Comparison of ENCODE assay signal across 11 cellular contexts in the genomic region with DNA sequence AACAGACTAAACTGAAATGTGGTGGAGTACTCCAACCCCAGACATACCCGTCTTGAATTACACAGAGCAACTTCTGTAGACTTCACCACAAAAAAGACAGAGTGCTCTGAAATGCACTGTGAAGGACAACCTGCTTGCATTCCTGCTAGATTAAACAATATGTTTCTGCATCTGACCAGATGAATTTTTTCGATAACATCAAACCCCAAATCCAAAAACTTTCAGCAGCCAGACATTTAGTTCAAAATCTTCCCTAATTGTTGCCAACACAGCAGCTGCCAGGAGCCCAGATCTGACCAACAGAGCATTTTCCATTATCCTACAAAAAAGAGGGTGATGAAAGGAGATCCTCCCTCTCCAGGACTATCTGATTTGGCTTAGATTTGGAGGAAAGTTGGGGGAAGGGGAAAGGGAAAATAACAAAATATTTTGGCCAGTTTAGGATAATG.
DNase-seq lines count a peak whose midpoint lies in the region; ATAC-seq and TF ChIP-seq lines count a peak whose summit lies in the region.
"Had no signal": no experiment of that assay in that cellular context is flagged by ENCODE, and none has a peak within 500 bp of the region (broad histone marks: within the 10 kb centered on the region; RNA-seq: fewer than 3 reads in every experiment).

No MANE protein-coding gene starts in this region.

- no peak overlapping the region for H3K4me3 Mint-ChIP-seq in mesothelial cell of epicardium
- no peak overlapping the region for H3K4me3 Mint-ChIP-seq in activated CD4-positive, alpha-beta memory T cell treated with anti-CD3 and anti-CD28 coated beads for 36 hours
- no peak overlapping the region for H3K4me3 Mint-ChIP-seq in activated CD8-positive, alpha-beta memory T cell treated with anti-CD3 and anti-CD28 coated beads, Interleukin-2, amount 10 ng/mL, durations not matched to agents 7 days and 5 days
- H3K4me3 Mint-ChIP-seq in T-helper 2 cell treated with Interferon-gamma antibody and Interleukin-4, amounts not matched to agents 5 μg/mL and 100 μg/mL, for 36 hours, result no peak overlapping the region
- H3K4me3 Mint-ChIP-seq: activated T-helper 17 cell treated with anti-CD3 and anti-CD28 coated beads, Interleukin-2, amount 50 U/mL, for 72 hours; CD4-positive, alpha-beta memory T cell had no signal

- H3K36me3 Mint-ChIP-seq in mesothelial cell of epicardium, result no peaks in the 10 kb centered on the region
- H3K36me3 Mint-ChIP-seq in activated CD4-positive, alpha-beta memory T cell treated with anti-CD3 and anti-CD28 coated beads for 36 hours, result no peaks in the 10 kb centered on the region
- no peaks in the 10 kb centered on the region for H3K36me3 Mint-ChIP-seq in activated CD8-positive, alpha-beta memory T cell treated with anti-CD3 and anti-CD28 coated beads, Interleukin-2, amount 10 ng/mL, durations not matched to agents 7 days and 5 days
- H3K36me3 Mint-ChIP-seq in T-helper 2 cell treated with Interferon-gamma antibody and Interleukin-4, amounts not matched to agents 5 μg/mL and 100 μg/mL, for 36 hours (ENCODE audit: low read depth), result no peaks in the 10 kb centered on the region
- H3K36me3 Mint-ChIP-seq: CD4-positive, alpha-beta memory T cell had no signal

- peak overlapping the region; percentile 62 for H3K27ac Mint-ChIP-seq in mesothelial cell of epicardium
- no peak overlapping the region for H3K27ac Mint-ChIP-seq in activated CD4-positive, alpha-beta memory T cell treated with anti-CD3 and anti-CD28 coated beads for 36 hours
- H3K27ac Mint-ChIP-seq in activated CD8-positive, alpha-beta memory T cell treated with anti-CD3 and anti-CD28 coated beads, Interleukin-2, amount 10 ng/mL, durations not matched to agents 7 days and 5 days, result no peak overlapping the region
- no peak overlapping the region for H3K27ac Mint-ChIP-seq in T-helper 2 cell treated with Interferon-gamma antibody and Interleukin-4, amounts not matched to agents 5 μg/mL and 100 μg/mL, for 36 hours
- H3K27ac Mint-ChIP-seq: activated T-helper 17 cell treated with anti-CD3 and anti-CD28 coated beads, Interleukin-2, amount 50 U/mL, for 72 hours; CD4-positive, alpha-beta memory T cell had no signal

- no peaks in the 10 kb centered on the region for H3K27me3 Mint-ChIP-seq in mesothelial cell of epicardium (ENCODE audit: low read depth)
- H3K27me3 Mint-ChIP-seq in activated CD4-positive, alpha-beta memory T cell treated with anti-CD3 and anti-CD28 coated beads for 36 hours, result no peaks in the 10 kb centered on the region
- no peaks in the 10 kb centered on the region for H3K27me3 Mint-ChIP-seq in activated CD8-positive, alpha-beta memory T cell treated with anti-CD3 and anti-CD28 coated beads, Interleukin-2, amount 10 ng/mL, durations not matched to agents 7 days and 5 days
- no peaks in the 10 kb centered on the region for H3K27me3 Mint-ChIP-seq in T-helper 2 cell treated with Interferon-gamma antibody and Interleukin-4, amounts not matched to agents 5 μg/mL and 100 μg/mL, for 36 hours (ENCODE audit: low read depth)
- H3K27me3 Mint-ChIP-seq: activated T-helper 17 cell treated with anti-CD3 and anti-CD28 coated beads, Interleukin-2, amount 50 U/mL, for 72 hours; CD4-positive, alpha-beta memory T cell had no signal

- peak; percentile 99 for DNase-seq in AG10803 (ENCODE audit: low read depth)
- peak; percentile 6 for DNase-seq in Jurkat, Clone E6-1 (ENCODE audit: low read depth, low spot score)
- peak; percentile 79 to 94 for DNase-seq in cardiac fibroblast (ENCODE audit: low read depth in 2 of 2)
- no peak for DNase-seq in mesothelial cell of epicardium (ENCODE audit: low spot score in 2 of 2, unreplicated experiment in 2 of 2)
- no peak for DNase-seq in GM10248 (ENCODE audit: extremely low spot score)
- no peak for DNase-seq in activated CD4-positive, alpha-beta memory T cell treated with anti-CD3 and anti-CD28 coated beads for 36 hours
- DNase-seq in activated CD8-positive, alpha-beta memory T cell treated with anti-CD3 and anti-CD28 coated beads, Interleukin-2, amount 10 ng/mL, durations not matched to agents 7 days and 5 days, result no peak
- no peak for DNase-seq in T-helper 2 cell treated with Interferon-gamma antibody and Interleukin-4, amounts not matched to agents 5 μg/mL and 100 μg/mL, for 36 hours (ENCODE audit: low spot score)
- DNase-seq: CD4-positive, alpha-beta memory T cell; NCI-H748 treated with DMSO at 0.1 percent for 48 hours had no signal

- intact Hi-C loops in activated CD4-positive, alpha-beta memory T cell treated with anti-CD3 and anti-CD28 coated beads for 36 hours (cut with micrococcal nuclease), result no loop called here

- no peak for ATAC-seq in activated CD8-positive, alpha-beta memory T cell treated with anti-CD3 and anti-CD28 coated beads, Interleukin-2, amount 10 ng/mL, durations not matched to agents 7 days and 5 days
- ATAC-seq: activated T-helper 17 cell treated with anti-CD3 and anti-CD28 coated beads, Interleukin-2, amount 50 U/mL, for 72 hours had no signal

- POLR2A ChIA-PET in GM10248 (lab: Yijun Ruan, JAX), result no interaction called here
- POLR2A ChIA-PET in activated CD4-positive, alpha-beta memory T cell treated with anti-CD3 and anti-CD28 coated beads for 36 hours (lab: Charles Lee), result interaction anchor here (0.6 kb wide), 1 partner anchor 307 kb away, joined by 3 read pairs; no protein-coding TSS in a partner anchor

- no peak for TF ChIP-seq CTCF in AG10803 (conservative IDR thresholded peaks at IDR 0.05; ENCODE audit: low read length)
- no peak for TF ChIP-seq CTCF in cardiac fibroblast (IDR thresholded peaks at IDR 0.05; ENCODE audit: low read depth, low read length)
- TF ChIP-seq CTCF in mesothelial cell of epicardium (IDR thresholded peaks at IDR 0.05; ENCODE audit: unreplicated experiment), result no peak
- TF ChIP-seq CTCF in GM10248 (IDR thresholded peaks at IDR 0.05; ENCODE audit: control extremely low read depth, extremely low read depth, low read depth, missing control alignments), result no peak

- peaks cover 34% of the 10 kb centered on the region for H3K4me1 Mint-ChIP-seq in mesothelial cell of epicardium
- H3K4me1 Mint-ChIP-seq in activated CD4-positive, alpha-beta memory T cell treated with anti-CD3 and anti-CD28 coated beads for 36 hours (ENCODE audit: low read depth), result no peaks in the 10 kb centered on the region
- H3K4me1 Mint-ChIP-seq in activated CD8-positive, alpha-beta memory T cell treated with anti-CD3 and anti-CD28 coated beads, Interleukin-2, amount 10 ng/mL, durations not matched to agents 7 days and 5 days, result no peaks in the 10 kb centered on the region
- no peaks in the 10 kb centered on the region for H3K4me1 Mint-ChIP-seq in T-helper 2 cell treated with Interferon-gamma antibody and Interleukin-4, amounts not matched to agents 5 μg/mL and 100 μg/mL, for 36 hours (ENCODE audit: low read depth)
- H3K4me1 Mint-ChIP-seq: activated T-helper 17 cell treated with anti-CD3 and anti-CD28 coated beads, Interleukin-2, amount 50 U/mL, for 72 hours; CD4-positive, alpha-beta memory T cell had no signal

- H3K9me3 Mint-ChIP-seq in mesothelial cell of epicardium, result no peaks in the 10 kb centered on the region
- H3K9me3 Mint-ChIP-seq in activated CD4-positive, alpha-beta memory T cell treated with anti-CD3 and anti-CD28 coated beads for 36 hours, result no peaks in the 10 kb centered on the region
- no peaks in the 10 kb centered on the region for H3K9me3 Mint-ChIP-seq in activated CD8-positive, alpha-beta memory T cell treated with anti-CD3 and anti-CD28 coated beads, Interleukin-2, amount 10 ng/mL, durations not matched to agents 7 days and 5 days (ENCODE audit: low read depth)
- H3K9me3 Mint-ChIP-seq in T-helper 2 cell treated with Interferon-gamma antibody and Interleukin-4, amounts not matched to agents 5 μg/mL and 100 μg/mL, for 36 hours, result no peaks in the 10 kb centered on the region

- CTCF ChIA-PET in GM10248 (lab: Yijun Ruan, JAX), result interaction anchor here (0.8 kb wide), 1 partner anchor 17 kb away, joined by 3 read pairs; no protein-coding TSS in a partner anchor
- CTCF ChIA-PET in activated CD4-positive, alpha-beta memory T cell treated with anti-CD3 and anti-CD28 coated beads for 36 hours (lab: Charles Lee), result no interaction called here
- CTCF ChIA-PET in activated CD8-positive, alpha-beta memory T cell treated with anti-CD3 and anti-CD28 coated beads, Interleukin-2, amount 10 ng/mL, durations not matched to agents 7 days and 5 days (lab: Charles Lee), result no interaction called here

- H3K4me3 ChIP-seq in AG10803 (ENCODE audit: low read length) (no peak overlapping the region), cardiac fibroblast (replicated peaks in 1 of 2; ENCODE audit: low read depth in 2 of 2, low read length in 2 of 2) (no peak overlapping the region)
- no peak overlapping the region for H3K4me3 ChIP-seq in Jurkat, Clone E6-1 (ENCODE audit: low read length)

Comparison
In these comparisons a context has a peak if more than half of its experiments do, and no peak if none do; other contexts are left out.
1. DNase-seq: peak in AG10803 (single experiment), Jurkat, Clone E6-1 (single experiment) and cardiac fibroblast (2 of 2); none in mesothelial cell of epicardium (0 of 2), GM10248 (single experiment), activated CD4-positive, alpha-beta memory T cell treated with anti-CD3 and anti-CD28 coated beads for 36 hours (single experiment), activated CD8-positive, alpha-beta memory T cell treated with anti-CD3 and anti-CD28 coated beads, Interleukin-2, amount 10 ng/mL, durations not matched to agents 7 days and 5 days (single experiment) and T-helper 2 cell treated with Interferon-gamma antibody and Interleukin-4, amounts not matched to agents 5 μg/mL and 100 μg/mL, for 36 hours (single experiment).